2 cellular contexts compared by ENCODE assay signal in the genomic region with DNA sequence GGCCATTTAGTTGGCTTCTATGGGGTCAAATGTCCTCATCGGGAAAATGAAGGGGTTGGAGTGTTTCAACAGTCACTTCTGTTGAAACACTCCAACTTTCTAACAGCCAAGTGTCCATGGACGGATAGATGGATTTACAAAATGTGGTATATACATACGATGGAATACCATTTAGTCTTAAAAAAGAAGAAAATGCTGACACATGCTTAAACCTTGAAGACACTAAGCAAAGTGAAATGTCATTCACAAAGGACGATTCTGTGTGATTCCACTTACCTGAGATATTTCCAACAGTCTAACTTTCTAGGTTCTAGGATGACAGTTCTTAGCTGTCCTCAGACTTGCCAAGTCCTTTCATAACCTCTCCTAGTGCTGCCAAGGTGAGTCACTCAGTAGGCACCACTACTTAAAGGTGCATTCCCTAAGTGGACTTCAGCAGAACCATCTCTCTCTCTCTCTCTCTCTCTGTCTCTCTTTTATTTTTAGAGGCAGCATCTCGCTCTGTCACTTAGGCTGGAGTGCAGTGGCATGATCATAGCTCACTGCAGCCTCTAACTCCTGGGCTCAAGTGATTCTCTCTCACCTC.
A peak's percentile ranks its signal among the peaks of the same experiment; 100 is the strongest.
TF ChIP-seq lines count a peak whose summit lies in the region.

No MANE protein-coding gene starts in this region.

TF ChIP-seq in A549, 52 proteins besides CTCF, POLR2A, EP300 and RAD21:
- no peak for TF ChIP-seq FOSL2 (IDR thresholded peaks at IDR 0.05)
- peak; percentile 37; the same call in 1 of the 2 replicates for TF ChIP-seq FOSL2 (CRISPR knock-in tag; IDR thresholded peaks at IDR 0.05)
- no peak for TF ChIP-seq RNF2 (IDR thresholded peaks at IDR 0.05; ENCODE audit: borderline replicate concordance, low read depth)
- TF ChIP-seq MAFK (IDR thresholded peaks at IDR 0.05; ENCODE audit: partially characterized antibody): peak; percentile 96
- TF ChIP-seq, protein P1, sequence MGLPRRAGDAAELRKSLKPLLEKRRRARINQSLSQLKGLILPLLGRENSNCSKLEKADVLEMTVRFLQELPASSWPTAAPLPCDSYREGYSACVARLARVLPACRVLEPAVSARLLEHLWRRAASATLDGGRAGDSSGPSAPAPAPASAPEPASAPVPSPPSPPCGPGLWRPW (IDR thresholded peaks at IDR 0.05): no peak

TF ChIP-seq in H1, 55 proteins besides CTCF, POLR2A, EP300 and RAD21:
- TF ChIP-seq MAFK (IDR thresholded peaks at IDR 0.05; ENCODE audit: low read depth, low read length) (peak; percentile 60; the same call in 1 of the 2 replicates), HDAC2 (IDR thresholded peaks at IDR 0.05; ENCODE audit: borderline replicate concordance in 1 of 2, low read depth in 2 of 2, low read length in 2 of 2) (no peak)
